In genomic region chr6:35747877-35748276, GRCh38 we compare ENCODE assay signal across 9 cellular contexts. TPM values are rescaled to one million over a fixed set of nuclear protein-coding genes. Genes with fewer than 3 reads are reported as not detected.
"Had no signal": no experiment of that assay in that cellular context is flagged by ENCODE, and none has a peak within 500 bp of the region (broad histone marks: within the 10 kb centered on the region; RNA-seq: fewer than 3 reads in every experiment).

No MANE protein-coding gene starts in this region.

- FAIRE-seq: G401.6, GM12878, GM12891, GM12892, GM18507, GM19239 had no signal

- DNase-seq: GDM1, GF-D8 had no signal

- ATAC-seq: GM12878 had no signal

- H3K4me3 ChIP-seq: GM12878 had no signal

RNA-seq across cellular contexts. Expression of gene ARMC12, which starts 11.0 kb away (rescaled TPM):
- total RNA-seq: G401 had no signal

RNA-seq across cellular contexts. Expression of gene CLPSL2, which starts 28.5 kb away (rescaled TPM):
- total RNA-seq: G401 had no signal

RNA-seq across cellular contexts. Expression of gene CLPSL1, which starts 32.9 kb away (rescaled TPM):
- total RNA-seq: G401, GM12878 had no signal
- polyA plus RNA-seq: GM12878 had no signal

RNA-seq across cellular contexts. Expression of gene CLPS, which starts 49.2 kb away (rescaled TPM):
- total RNA-seq: G401 had no signal
- polyA plus RNA-seq: GM12878 had no signal

RNA-seq across cellular contexts. Expression of gene LHFPL5, which starts 57.3 kb away (rescaled TPM):
- total RNA-seq: G401 had no signal
- polyA plus RNA-seq: GM12878 had no signal
